Comparison of ENCODE assay signal across 8 cellular contexts in the genomic region with DNA sequence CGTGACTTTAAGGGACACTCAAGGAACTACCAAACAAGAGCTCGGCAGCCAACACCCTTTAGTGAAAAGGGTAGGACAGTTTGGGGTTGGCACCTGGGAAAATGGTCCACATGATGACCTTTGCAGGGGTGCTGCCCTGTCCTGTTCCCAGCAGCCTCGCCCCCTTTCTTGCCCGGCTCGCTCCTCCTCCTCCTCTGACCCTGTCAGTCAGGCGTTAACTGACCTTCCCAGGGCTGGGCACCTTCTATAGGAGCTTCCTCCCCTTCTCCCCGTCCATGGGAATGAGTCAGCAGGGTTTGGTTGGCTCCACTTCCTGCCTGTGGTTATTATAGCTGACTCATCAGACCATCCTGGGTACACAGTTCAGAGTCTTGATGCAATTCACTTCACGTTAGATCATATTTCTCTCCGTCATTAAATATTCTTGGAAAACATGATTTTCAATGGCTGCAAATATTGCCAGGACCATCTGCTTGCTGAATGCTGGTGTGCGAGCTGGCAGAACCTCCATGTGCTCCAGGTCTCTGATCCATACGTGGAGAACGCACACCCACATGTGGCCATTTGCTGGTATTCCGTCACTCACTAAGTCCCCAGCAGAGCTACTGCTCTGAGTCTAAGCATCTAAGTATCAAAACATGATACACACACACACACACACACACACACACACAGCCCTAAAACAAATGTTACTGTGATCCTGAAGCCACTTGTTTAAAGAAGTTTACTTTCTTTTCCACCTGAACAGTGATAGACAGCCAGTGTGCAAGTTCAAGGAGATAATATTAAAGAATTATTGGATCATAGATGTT.
A peak's percentile ranks its signal among the peaks of the same experiment; 100 is the strongest.
DNase-seq lines count a peak whose midpoint lies in the region; ATAC-seq and TF ChIP-seq lines count a peak whose summit lies in the region.

No MANE protein-coding gene starts in this region.

- DNase-seq in KG1 (lab: John Stamatoyannopoulos, UW) (peak; percentile 66), SIG-M5 treated with dmso at 0.1 percent for 504 hours (lab: John Stamatoyannopoulos, UW; ENCODE audit: unreplicated experiment) (peak; percentile 97), cardiac septum (ENCODE audit: low spot score) (peak; percentile 88), sigmoid colon (peak; percentile 72), ovary (no peak)
- DNase-seq in activated naive CD4-positive, alpha-beta T cell treated with anti-CD3 and anti-CD28 coated beads, Interleukin-2, amount 50 U/mL, for 16 hours, result peak; percentile 32

- H3K4me1 ChIP-seq in DOHH2 (ENCODE audit: control insufficient read depth, low read length) (peaks cover 47% of the 10 kb centered on the region), sigmoid colon (peaks cover 0 to 5% (median 0%) of the 10 kb centered on the region in 4 donors), ovary (ENCODE audit: insufficient read depth) (peaks cover 2% of the 10 kb centered on the region)

- H3F3A ChIP-seq in DOHH2 (ENCODE audit: control insufficient read depth, insufficient read depth), result no peaks in the 10 kb centered on the region

- no peaks in the 10 kb centered on the region for H4K20me1 ChIP-seq in DOHH2 (ENCODE audit: control insufficient read depth, insufficient read depth, low read depth, low read length)

- ATAC-seq in HG02970 (IDR thresholded peaks at IDR 0.05; ENCODE audit: low FRiP score, unreplicated experiment), result no peak

- H3K36me3 ChIP-seq in DOHH2 (ENCODE audit: control insufficient read depth, low read length), result no peaks in the 10 kb centered on the region
- no peaks in the 10 kb centered on the region for H3K36me3 ChIP-seq in sigmoid colon
- H3K36me3 ChIP-seq in ovary, result no peaks in the 10 kb centered on the region

- intact Hi-C loops in cardiac septum (cut with DNase I), result no loop called here
- intact Hi-C loops in sigmoid colon (cut with DNase I), result no loop called here
- intact Hi-C loops in ovary (cut with DNase I), result no loop called here

- H3K27me3 ChIP-seq in DOHH2 (ENCODE audit: control insufficient read depth, low read length) (no peaks in the 10 kb centered on the region), sigmoid colon (no peaks in the 10 kb centered on the region), ovary (no peaks in the 10 kb centered on the region)

- TF ChIP-seq POLR2A in sigmoid colon (IDR thresholded peaks at IDR 0.05) (no peak), ovary (IDR thresholded peaks at IDR 0.05) (no peak)

- peak overlapping the region; percentile 64 for H3K4me2 ChIP-seq in DOHH2 (ENCODE audit: low read length)

- WGBS in sigmoid colon, 2 donors, result 3 to 23% methylated on average over 13 of the region's 13 CpGs
- 52 to 54% (median 54%) methylated on average over 13 of the region's 13 CpGs for WGBS in ovary, 3 donors

- no peaks in the 10 kb centered on the region for H3K9me2 ChIP-seq in DOHH2 (replicated peaks; ENCODE audit: control insufficient read depth, low read length)

- TF ChIP-seq CTCF in DOHH2 (IDR thresholded peaks at IDR 0.05; ENCODE audit: low read depth, low read length, poor library complexity, severe bottlenecking) (peak; percentile 63), sigmoid colon (IDR thresholded peaks at IDR 0.05) (no peak), ovary (IDR thresholded peaks at IDR 0.05) (no peak)

- H3K9me3 ChIP-seq in DOHH2 (ENCODE audit: control insufficient read depth, insufficient read depth, low read length) (no peaks in the 10 kb centered on the region), sigmoid colon (no peaks in the 10 kb centered on the region), ovary (no peaks in the 10 kb centered on the region)

- no peaks in the 10 kb centered on the region for H3K79me2 ChIP-seq in DOHH2 (ENCODE audit: control insufficient read depth, low read length)

- H3K27ac ChIP-seq in DOHH2 (ENCODE audit: low read depth, low read length) (no peak overlapping the region), sigmoid colon (peak overlapping the region in 1 of 4 donors; percentile 8), ovary (no peak overlapping the region)

- H3K4me3 ChIP-seq in DOHH2 (ENCODE audit: low read length) (0 out of 2 replicates have a peak overlapping the region, but pooled peaks have one; percentile 34), sigmoid colon (no peak overlapping the region), ovary (no peak overlapping the region)

- TF ChIP-seq EP300 in sigmoid colon (IDR thresholded peaks at IDR 0.05) (peak in 1 of 4 donors; percentile 7), ovary (IDR thresholded peaks at IDR 0.05) (no peak)

Comparison
In these comparisons a context has a peak if more than half of its experiments do, and no peak if none do; other contexts are left out.
1. DNase-seq: peak in KG1 (single experiment), SIG-M5 treated with dmso at 0.1 percent for 504 hours (single experiment), activated naive CD4-positive, alpha-beta T cell treated with anti-CD3 and anti-CD28 coated beads, Interleukin-2, amount 50 U/mL, for 16 hours (single experiment), cardiac septum (single experiment) and sigmoid colon (single experiment); none in ovary (0 of 5).